11 cellular contexts compared by ENCODE assay signal in the genomic region with DNA sequence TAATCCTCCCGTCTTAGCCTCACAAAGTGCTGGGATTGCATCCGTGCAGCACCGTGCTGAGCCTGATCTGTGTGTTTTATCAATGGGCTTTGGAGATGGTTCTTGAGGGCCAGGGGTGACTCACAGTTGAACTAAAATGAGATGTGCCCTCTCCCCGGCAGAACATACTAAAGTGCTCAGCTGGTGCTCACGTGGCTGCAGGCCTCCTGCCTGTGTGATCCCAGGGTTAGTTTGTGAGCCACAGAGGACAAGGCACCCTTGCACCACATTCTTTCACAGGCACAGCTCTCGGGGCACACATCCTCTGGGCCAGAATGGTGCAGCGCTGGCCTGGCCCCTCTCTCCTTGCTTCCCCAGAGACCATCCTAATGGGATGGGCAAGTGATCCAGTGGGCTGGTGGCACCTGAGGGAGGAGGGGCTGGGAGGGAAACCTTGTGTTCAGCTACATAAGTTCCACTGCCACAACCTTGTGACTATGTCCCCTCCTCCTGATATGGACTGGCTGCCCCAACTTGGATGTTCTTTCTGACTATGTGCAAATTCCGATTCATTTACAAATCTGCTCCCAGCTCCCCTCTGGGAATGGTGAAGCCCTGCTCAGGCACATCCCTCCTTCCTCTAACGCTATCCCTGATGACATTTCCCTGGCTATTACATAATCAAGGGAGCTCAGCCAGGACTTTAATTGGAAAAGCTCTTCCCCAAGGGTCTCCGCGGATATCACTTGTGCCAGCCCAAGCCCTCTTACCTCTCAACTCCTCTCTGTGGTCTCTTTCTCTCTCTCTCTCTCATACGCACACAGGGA.
DNase-seq lines count a peak whose midpoint lies in the region; ATAC-seq and TF ChIP-seq lines count a peak whose summit lies in the region.
"Had no signal": no experiment of that assay in that cellular context is flagged by ENCODE, and none has a peak within 500 bp of the region (broad histone marks: within the 10 kb centered on the region; RNA-seq: fewer than 3 reads in every experiment).

No MANE protein-coding gene starts in this region.

- H3K36me3 Mint-ChIP-seq in HFFc6 (ENCODE audit: low read depth): no peaks in the 10 kb centered on the region
- no peaks in the 10 kb centered on the region for H3K36me3 Mint-ChIP-seq in natural killer cell treated with Interleukin-12 subunit alpha and Interleukin-12 subunit beta and Interleukin-15 and Interleukin-18, amount 100 ng/mL, for 72 hours

- no peaks in the 10 kb centered on the region for H3K27me3 ChIP-seq in Peyer's patch

- H3K27ac ChIP-seq in Peyer's patch: no peak overlapping the region
- H3K27ac ChIP-seq: WERI-Rb-1 had no signal

- no peak for ATAC-seq in natural killer cell treated with Interleukin-12 subunit alpha and Interleukin-12 subunit beta and Interleukin-15 and Interleukin-18, amount 100 ng/mL, for 72 hours
- ATAC-seq: activated T-cell treated with anti-CD3 and anti-CD28 coated beads, Interleukin-2, amount 50 U/mL, for 72 hours had no signal

- peaks cover 0 to 12% (median 7%) of the 10 kb centered on the region in 4 donors for H3K4me1 ChIP-seq in Peyer's patch

- no peaks in the 10 kb centered on the region for H3K9me3 Mint-ChIP-seq in HFFc6
- H3K9me3 Mint-ChIP-seq in natural killer cell treated with Interleukin-12 subunit alpha and Interleukin-12 subunit beta and Interleukin-15 and Interleukin-18, amount 100 ng/mL, for 72 hours: no peaks in the 10 kb centered on the region
- H3K9me3 Mint-ChIP-seq: activated T-cell treated with anti-CD3 and anti-CD28 coated beads, Interleukin-2, amount 50 U/mL, for 72 hours had no signal

- H3K27ac Mint-ChIP-seq in HFFc6: peak overlapping the region; percentile 72
- H3K27ac Mint-ChIP-seq in natural killer cell treated with Interleukin-12 subunit alpha and Interleukin-12 subunit beta and Interleukin-15 and Interleukin-18, amount 100 ng/mL, for 72 hours: no peak overlapping the region

- peaks cover 77% of the 10 kb centered on the region for H3K4me1 Mint-ChIP-seq in HFFc6 (ENCODE audit: low read depth)
- H3K4me1 Mint-ChIP-seq in natural killer cell treated with Interleukin-12 subunit alpha and Interleukin-12 subunit beta and Interleukin-15 and Interleukin-18, amount 100 ng/mL, for 72 hours (ENCODE audit: low read depth in 2 of 2): peaks cover 89 to 92% of the 10 kb centered on the region in 2 donors

- TF ChIP-seq CTCF in HFFc6 (IDR thresholded peaks at IDR 0.05) (no peak), choroid plexus epithelial cell (conservative IDR thresholded peaks at IDR 0.05; ENCODE audit: low read depth, low read length) (no peak), Peyer's patch (IDR thresholded peaks at IDR 0.05) (no peak)

- no peaks in the 10 kb centered on the region for H3K36me3 ChIP-seq in Peyer's patch
- H3K36me3 ChIP-seq: WERI-Rb-1 had no signal

- TF ChIP-seq POLR2A in Peyer's patch (IDR thresholded peaks at IDR 0.05): no peak

- peaks cover 1% of the 10 kb centered on the region; the same call in 1 of the 2 replicates for H3K27me3 Mint-ChIP-seq in HFFc6 (ENCODE audit: insufficient read depth)
- no peaks in the 10 kb centered on the region for H3K27me3 Mint-ChIP-seq in natural killer cell treated with Interleukin-12 subunit alpha and Interleukin-12 subunit beta and Interleukin-15 and Interleukin-18, amount 100 ng/mL, for 72 hours

- H3K9me3 ChIP-seq in Peyer's patch: no peaks in the 10 kb centered on the region

- H3K4me3 ChIP-seq in choroid plexus epithelial cell (ENCODE audit: low read depth, low read length) (no peak overlapping the region), Peyer's patch (no peak overlapping the region)

- H3K4me3 Mint-ChIP-seq in HFFc6: peak overlapping the region; percentile 3; the same call in 1 of the 2 replicates
- peak overlapping the region; percentile 42 for H3K4me3 Mint-ChIP-seq in natural killer cell treated with Interleukin-12 subunit alpha and Interleukin-12 subunit beta and Interleukin-15 and Interleukin-18, amount 100 ng/mL, for 72 hours
- H3K4me3 Mint-ChIP-seq: activated T-cell treated with anti-CD3 and anti-CD28 coated beads, Interleukin-2, amount 50 U/mL, for 72 hours had no signal

- DNase-seq in EH (ENCODE audit: low read depth): peak; percentile 72
- peak; percentile 35 for DNase-seq in HFFc6
- peak; percentile 72 for DNase-seq in choroid plexus epithelial cell (ENCODE audit: low read depth)
- DNase-seq in natural killer cell treated with Interleukin-12 subunit alpha and Interleukin-12 subunit beta and Interleukin-15 and Interleukin-18, amount 100 ng/mL, for 72 hours (ENCODE audit: low spot score): no peak
- no peak for DNase-seq in Peyer's patch
- DNase-seq in KG1 (lab: John Stamatoyannopoulos, UW): no peak
- DNase-seq in NCI-H1417 treated with DMSO at 0.1 percent for 48 hours (lab: John Stamatoyannopoulos, UW): no peak
- DNase-seq: activated T-cell treated with anti-CD3 and anti-CD28 coated beads, Interleukin-2, amount 50 U/mL, for 72 hours; head of caudate nucleus; NCI-H226; WERI-Rb-1 had no signal

Comparison
In these comparisons a context has a peak if more than half of its experiments do, and no peak if none do; other contexts are left out.
1. DNase-seq: peak in EH (single experiment), HFFc6 (single experiment) and choroid plexus epithelial cell (single experiment); none in natural killer cell treated with Interleukin-12 subunit alpha and Interleukin-12 subunit beta and Interleukin-15 and Interleukin-18, amount 100 ng/mL, for 72 hours (single experiment), Peyer's patch (0 of 3), KG1 (single experiment) and NCI-H1417 treated with DMSO at 0.1 percent for 48 hours (single experiment).